ENCODE assay signal across 1 cellular context in genomic region chr21:33380483-33380998, GRCh38.
TF ChIP-seq lines count a peak whose summit lies in the region.

No MANE protein-coding gene starts in this region.

TF ChIP-seq in GM12878, 131 proteins besides CTCF, POLR2A, EP300 and RAD21 (continued from another document and continues in another):
- TF ChIP-seq NKRF (conservative IDR thresholded peaks at IDR 0.05), result no peak
- TF ChIP-seq SMARCA5 (IDR thresholded peaks at IDR 0.05), result peak; percentile 57; the same call in 1 of the 2 replicates
- peak in 1 of 2 experiments; percentile 18; a peak in 1 of 4 replicates for TF ChIP-seq CEBPB (IDR thresholded peaks at IDR 0.05; ENCODE audit: borderline replicate concordance in 1 of 2, low read depth in 2 of 2, low read length in 2 of 2)
- TF ChIP-seq PAX5 (IDR thresholded peaks at IDR 0.05; ENCODE audit: borderline replicate concordance, low read depth, low read length), result peak; percentile 57; the same call in 1 of the 2 replicates
- TF ChIP-seq BCL11A (IDR thresholded peaks at IDR 0.05; ENCODE audit: low read depth, low read length), result peak; percentile 51; the same call in 1 of the 2 replicates
- TF ChIP-seq MYC (IDR thresholded peaks at IDR 0.05; ENCODE audit: insufficient read depth, insufficient read length, insufficient replicate concordance, low read length, severe bottlenecking), result no peak
- TF ChIP-seq JUNB (IDR thresholded peaks at IDR 0.05), result peak; percentile 46
- TF ChIP-seq SREBF2 (IDR thresholded peaks at IDR 0.05; ENCODE audit: low read length), result no peak
- TF ChIP-seq RBBP5 (conservative IDR thresholded peaks at IDR 0.05), result no peak
- TF ChIP-seq PAX8 (IDR thresholded peaks at IDR 0.05), result no peak
- TF ChIP-seq IRF5 (IDR thresholded peaks at IDR 0.05; ENCODE audit: borderline replicate concordance), result no peak
- TF ChIP-seq NR2C1 (IDR thresholded peaks at IDR 0.05), result no peak
- TF ChIP-seq TCF12 (IDR thresholded peaks at IDR 0.05; ENCODE audit: low read depth, low read length), result no peak
- no peak for TF ChIP-seq KAT2A (conservative IDR thresholded peaks at IDR 0.05; ENCODE audit: control insufficient read depth, low read depth, low read length)
- no peak; the same call in 1 of the 2 replicates for TF ChIP-seq NFXL1 (IDR thresholded peaks at IDR 0.05; ENCODE audit: borderline replicate concordance)
- peak; percentile 56; the same call in 1 of the 2 replicates for TF ChIP-seq CHD2 (IDR thresholded peaks at IDR 0.05; ENCODE audit: borderline replicate concordance, low read depth, low read length)
- TF ChIP-seq CREB1 (IDR thresholded peaks at IDR 0.05; ENCODE audit: low read depth), result peak; percentile 76
- TF ChIP-seq MLLT1 (IDR thresholded peaks at IDR 0.05), result no peak
- TF ChIP-seq ZNF274 (IDR thresholded peaks at IDR 0.05; ENCODE audit: insufficient read depth, insufficient read length), result no peak
- peak; percentile 71; the same call in 1 of the 2 replicates for TF ChIP-seq ZNF592 (IDR thresholded peaks at IDR 0.05)
- no peak for TF ChIP-seq RFX5 (IDR thresholded peaks at IDR 0.05; ENCODE audit: low read depth, low read length)
- no peak for TF ChIP-seq ZBTB40 (IDR thresholded peaks at IDR 0.05; ENCODE audit: borderline replicate concordance)
- TF ChIP-seq PML (IDR thresholded peaks at IDR 0.05; ENCODE audit: low read length), result no peak
- TF ChIP-seq IKZF2 (IDR thresholded peaks at IDR 0.05), result peak; percentile 51 to 77; a peak in 3 of 4 replicates
- TF ChIP-seq NR2C2 (IDR thresholded peaks at IDR 0.05; ENCODE audit: borderline replicate concordance, control insufficient read depth, insufficient read length, low read depth), result no peak
- no peak for TF ChIP-seq EZH2 (IDR thresholded peaks at IDR 0.05; ENCODE audit: borderline replicate concordance, control insufficient read depth, low read depth, low read length)
- peak; percentile 57; the same call in 1 of the 2 replicates for TF ChIP-seq NR2F1 (conservative IDR thresholded peaks at IDR 0.05)
- TF ChIP-seq SMC3 (IDR thresholded peaks at IDR 0.05; ENCODE audit: borderline replicate concordance, low read length), result peak; percentile 36; the same call in 1 of the 2 replicates
- no peak for TF ChIP-seq BCLAF1 (IDR thresholded peaks at IDR 0.05)
- peak; percentile 97 for TF ChIP-seq ZNF687 (IDR thresholded peaks at IDR 0.05)
- TF ChIP-seq, protein P1, sequence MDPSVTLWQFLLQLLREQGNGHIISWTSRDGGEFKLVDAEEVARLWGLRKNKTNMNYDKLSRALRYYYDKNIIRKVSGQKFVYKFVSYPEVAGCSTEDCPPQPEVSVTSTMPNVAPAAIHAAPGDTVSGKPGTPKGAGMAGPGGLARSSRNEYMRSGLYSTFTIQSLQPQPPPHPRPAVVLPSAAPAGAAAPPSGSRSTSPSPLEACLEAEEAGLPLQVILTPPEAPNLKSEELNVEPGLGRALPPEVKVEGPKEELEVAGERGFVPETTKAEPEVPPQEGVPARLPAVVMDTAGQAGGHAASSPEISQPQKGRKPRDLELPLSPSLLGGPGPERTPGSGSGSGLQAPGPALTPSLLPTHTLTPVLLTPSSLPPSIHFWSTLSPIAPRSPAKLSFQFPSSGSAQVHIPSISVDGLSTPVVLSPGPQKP (IDR thresholded peaks at IDR 0.05; ENCODE audit: low read depth, low read length), result peak; percentile 100
- no peak for TF ChIP-seq TBL1XR1 (IDR thresholded peaks at IDR 0.05; ENCODE audit: low read depth, low read length)
- peak; percentile 45; the same call in 1 of the 2 replicates for TF ChIP-seq FOXM1 (IDR thresholded peaks at IDR 0.05; ENCODE audit: low read depth, low read length)
- TF ChIP-seq ZZZ3 (IDR thresholded peaks at IDR 0.05; ENCODE audit: control insufficient read depth, insufficient read length, low read depth), result no peak
